In the genomic region with DNA sequence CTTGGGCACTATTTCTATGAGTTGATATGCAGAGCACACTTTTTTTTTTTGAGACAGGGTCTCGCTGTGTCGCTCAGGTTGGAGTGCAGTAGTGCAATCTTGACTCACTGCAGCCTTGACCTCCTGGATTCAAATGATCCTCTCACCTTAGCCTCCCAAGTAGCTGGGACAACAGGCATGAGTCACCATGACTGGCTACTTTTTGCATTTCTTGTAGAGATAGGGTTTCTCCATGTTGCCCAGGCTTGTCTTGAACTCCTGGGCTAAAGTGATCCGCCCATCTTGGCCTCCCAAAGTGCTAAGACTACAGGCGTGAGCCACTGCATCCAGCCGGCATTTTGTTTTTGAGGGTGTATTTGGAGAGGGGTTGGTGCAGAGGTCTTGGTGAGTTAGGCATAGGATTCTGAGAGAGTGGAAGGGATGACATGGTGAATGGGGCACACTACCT, we compare ENCODE assay signal across 1 cellular context.
TF ChIP-seq lines count a peak whose summit lies in the region.

No MANE protein-coding gene starts in this region.

TF ChIP-seq in K562, 482 proteins besides CTCF, POLR2A, EP300 and RAD21 (continued from another document and continues in another):
- TF ChIP-seq CAMTA2 (CRISPR knock-in tag; conservative IDR thresholded peaks at IDR 0.05): no peak
- TF ChIP-seq HDAC6 (IDR thresholded peaks at IDR 0.05; ENCODE audit: low read depth, low read length): no peak
- 0 out of 2 replicates have a peak, but pooled peaks have one; percentile 28 for TF ChIP-seq HINFP (tag; conservative IDR thresholded peaks at IDR 0.05; ENCODE audit: low read depth)
- TF ChIP-seq HDAC3 (IDR thresholded peaks at IDR 0.05; ENCODE audit: borderline replicate concordance, partially characterized antibody): peak; percentile 16
- TF ChIP-seq BDP1 (IDR thresholded peaks at IDR 0.05; ENCODE audit: insufficient read depth, insufficient read length): no peak
- no peak for TF ChIP-seq ZBTB7A (IDR thresholded peaks at IDR 0.05; ENCODE audit: borderline replicate concordance, control insufficient read depth, low read depth, low read length)
- TF ChIP-seq TAF15 (IDR thresholded peaks at IDR 0.05; ENCODE audit: low read depth, low read length): no peak
- TF ChIP-seq RERE (CRISPR knock-in tag; IDR thresholded peaks at IDR 0.05; ENCODE audit: borderline replicate concordance): no peak
- TF ChIP-seq PURB (CRISPR knock-in tag; IDR thresholded peaks at IDR 0.05; ENCODE audit: low read depth): no peak
- no peak for TF ChIP-seq SPI1 (IDR thresholded peaks at IDR 0.05; ENCODE audit: borderline replicate concordance, low read depth, low read length)
- no peak for TF ChIP-seq ZSCAN29 (IDR thresholded peaks at IDR 0.05)
- TF ChIP-seq YY1 (IDR thresholded peaks at IDR 0.05; ENCODE audit: borderline replicate concordance in 1 of 3, control insufficient read depth in 1 of 3, extremely low read depth in 1 of 3, insufficient read depth in 3 of 3, insufficient read length in 1 of 3, insufficient replicate concordance in 2 of 3, low read depth in 1 of 3, low read length in 2 of 3): peak in 2 of 3 experiments; percentile 30 to 80
- TF ChIP-seq PYGO2 (tag; IDR thresholded peaks at IDR 0.05): peak; percentile 46; the same call in 1 of the 2 replicates
- TF ChIP-seq, protein P1, sequence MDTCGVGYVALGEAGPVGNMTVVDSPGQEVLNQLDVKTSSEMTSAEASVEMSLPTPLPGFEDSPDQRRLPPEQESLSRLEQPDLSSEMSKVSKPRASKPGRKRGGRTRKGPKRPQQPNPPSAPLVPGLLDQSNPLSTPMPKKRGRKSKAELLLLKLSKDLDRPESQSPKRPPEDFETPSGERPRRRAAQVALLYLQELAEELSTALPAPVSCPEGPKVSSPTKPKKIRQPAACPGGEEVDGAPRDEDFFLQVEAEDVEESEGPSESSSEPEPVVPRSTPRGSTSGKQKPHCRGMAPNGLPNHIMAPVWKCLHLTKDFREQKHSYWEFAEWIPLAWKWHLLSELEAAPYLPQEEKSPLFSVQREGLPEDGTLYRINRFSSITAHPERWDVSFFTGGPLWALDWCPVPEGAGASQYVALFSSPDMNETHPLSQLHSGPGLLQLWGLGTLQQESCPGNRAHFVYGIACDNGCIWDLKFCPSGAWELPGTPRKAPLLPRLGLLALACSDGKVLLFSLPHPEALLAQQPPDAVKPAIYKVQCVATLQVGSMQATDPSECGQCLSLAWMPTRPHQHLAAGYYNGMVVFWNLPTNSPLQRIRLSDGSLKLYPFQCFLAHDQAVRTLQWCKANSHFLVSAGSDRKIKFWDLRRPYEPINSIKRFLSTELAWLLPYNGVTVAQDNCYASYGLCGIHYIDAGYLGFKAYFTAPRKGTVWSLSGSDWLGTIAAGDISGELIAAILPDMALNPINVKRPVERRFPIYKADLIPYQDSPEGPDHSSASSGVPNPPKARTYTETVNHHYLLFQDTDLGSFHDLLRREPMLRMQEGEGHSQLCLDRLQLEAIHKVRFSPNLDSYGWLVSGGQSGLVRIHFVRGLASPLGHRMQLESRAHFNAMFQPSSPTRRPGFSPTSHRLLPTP (IDR thresholded peaks at IDR 0.05; ENCODE audit: borderline replicate concordance, extremely low read depth, insufficient read length): no peak
- no peak for TF ChIP-seq EWSR1 (IDR thresholded peaks at IDR 0.05; ENCODE audit: borderline replicate concordance, low read depth, partially characterized antibody)
- TF ChIP-seq ZNF277 (CRISPR knock-in tag; IDR thresholded peaks at IDR 0.05; ENCODE audit: borderline replicate concordance): no peak
- no peak for TF ChIP-seq CHCHD3 (CRISPR knock-in tag; IDR thresholded peaks at IDR 0.05)
- TF ChIP-seq PML (IDR thresholded peaks at IDR 0.05; ENCODE audit: low read length): no peak
- TF ChIP-seq NFIC (IDR thresholded peaks at IDR 0.05): no peak; the same call in 1 of the 2 replicates
- TF ChIP-seq ILF3 (IDR thresholded peaks at IDR 0.05; ENCODE audit: borderline replicate concordance): no peak
- TF ChIP-seq MYNN (IDR thresholded peaks at IDR 0.05): no peak
- TF ChIP-seq MYNN (CRISPR knock-in tag; IDR thresholded peaks at IDR 0.05): no peak
- peak; percentile 51; the same call in 1 of the 2 replicates for TF ChIP-seq TOE1 (IDR thresholded peaks at IDR 0.05; ENCODE audit: borderline replicate concordance)
- no peak for TF ChIP-seq TOE1 (CRISPR knock-in tag; IDR thresholded peaks at IDR 0.05; ENCODE audit: borderline replicate concordance, low read depth)
- TF ChIP-seq, protein P2, sequence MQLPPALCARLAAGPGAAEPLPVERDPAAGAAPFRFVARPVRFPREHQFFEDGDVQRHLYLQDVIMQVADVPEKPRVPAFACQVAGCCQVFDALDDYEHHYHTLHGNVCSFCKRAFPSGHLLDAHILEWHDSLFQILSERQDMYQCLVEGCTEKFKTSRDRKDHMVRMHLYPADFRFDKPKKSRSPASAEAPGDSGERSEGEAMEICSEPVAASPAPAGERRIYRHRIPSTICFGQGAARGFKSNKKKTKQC (CRISPR knock-in tag; IDR thresholded peaks at IDR 0.05): no peak
- TF ChIP-seq MYBL2 (IDR thresholded peaks at IDR 0.05; ENCODE audit: low read depth): no peak
- no peak for TF ChIP-seq MYBL2 (CRISPR knock-in tag; IDR thresholded peaks at IDR 0.05; ENCODE audit: borderline replicate concordance)
- no peak for TF ChIP-seq PTBP1 (IDR thresholded peaks at IDR 0.05; ENCODE audit: low read depth, low read length)
- TF ChIP-seq ZNF324 (CRISPR knock-in tag; IDR thresholded peaks at IDR 0.05): no peak
- no peak for TF ChIP-seq XRCC3 (IDR thresholded peaks at IDR 0.05)
- TF ChIP-seq ASH1L (IDR thresholded peaks at IDR 0.05; ENCODE audit: borderline replicate concordance, low read depth, partially characterized antibody): no peak
- no peak for TF ChIP-seq EZH2 (IDR thresholded peaks at IDR 0.05; ENCODE audit: borderline replicate concordance, low read depth, low read length)
- no peak for TF ChIP-seq ETS1 (conservative IDR thresholded peaks at IDR 0.05; ENCODE audit: control insufficient read depth, low read depth, low read length)
- no peak for TF ChIP-seq THRB (CRISPR knock-in tag; conservative IDR thresholded peaks at IDR 0.05)
- TF ChIP-seq ETS2 (tag; IDR thresholded peaks at IDR 0.05; ENCODE audit: borderline replicate concordance, poor library complexity, severe bottlenecking): no peak
- TF ChIP-seq STAT5A (IDR thresholded peaks at IDR 0.05; ENCODE audit: borderline replicate concordance, low read length): no peak
- TF ChIP-seq FOS (IDR thresholded peaks at IDR 0.05; ENCODE audit: extremely low read depth, insufficient read length): no peak
- no peak for TF ChIP-seq HMG20A (CRISPR knock-in tag; conservative IDR thresholded peaks at IDR 0.05)
- TF ChIP-seq, protein P3, sequence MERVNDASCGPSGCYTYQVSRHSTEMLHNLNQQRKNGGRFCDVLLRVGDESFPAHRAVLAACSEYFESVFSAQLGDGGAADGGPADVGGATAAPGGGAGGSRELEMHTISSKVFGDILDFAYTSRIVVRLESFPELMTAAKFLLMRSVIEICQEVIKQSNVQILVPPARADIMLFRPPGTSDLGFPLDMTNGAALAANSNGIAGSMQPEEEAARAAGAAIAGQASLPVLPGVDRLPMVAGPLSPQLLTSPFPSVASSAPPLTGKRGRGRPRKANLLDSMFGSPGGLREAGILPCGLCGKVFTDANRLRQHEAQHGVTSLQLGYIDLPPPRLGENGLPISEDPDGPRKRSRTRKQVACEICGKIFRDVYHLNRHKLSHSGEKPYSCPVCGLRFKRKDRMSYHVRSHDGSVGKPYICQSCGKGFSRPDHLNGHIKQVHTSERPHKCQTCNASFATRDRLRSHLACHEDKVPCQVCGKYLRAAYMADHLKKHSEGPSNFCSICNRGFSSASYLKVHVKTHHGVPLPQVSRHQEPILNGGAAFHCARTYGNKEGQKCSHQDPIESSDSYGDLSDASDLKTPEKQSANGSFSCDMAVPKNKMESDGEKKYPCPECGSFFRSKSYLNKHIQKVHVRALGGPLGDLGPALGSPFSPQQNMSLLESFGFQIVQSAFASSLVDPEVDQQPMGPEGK (CRISPR knock-in tag; IDR thresholded peaks at IDR 0.05; ENCODE audit: borderline replicate concordance): no peak
- TF ChIP-seq GABPA (tag; conservative IDR thresholded peaks at IDR 0.05; ENCODE audit: low read depth): no peak
- no peak for TF ChIP-seq STAT5B (CRISPR knock-in tag; IDR thresholded peaks at IDR 0.05)
- no peak for TF ChIP-seq ZBTB26 (CRISPR knock-in tag; IDR thresholded peaks at IDR 0.05)
- TF ChIP-seq CBX3 (IDR thresholded peaks at IDR 0.05; ENCODE audit: borderline replicate concordance in 1 of 2, low read length in 2 of 2): 0 out of 3 replicates have a peak, but pooled peaks of 1 of the 2 experiments have one; percentile 13
- peak; percentile 18; the same call in 1 of the 2 replicates for TF ChIP-seq MTA1 (IDR thresholded peaks at IDR 0.05; ENCODE audit: borderline replicate concordance)
